8 cellular contexts compared by ENCODE assay signal in genomic region chr7:123865517-123866117, GRCh38. TPM values are rescaled to one million over a fixed set of nuclear protein-coding genes. Genes with fewer than 3 reads are reported as not detected.
DNase-seq lines count a peak whose midpoint lies in the region; ATAC-seq, FAIRE-seq and TF ChIP-seq lines count a peak whose summit lies in the region.

No MANE protein-coding gene starts in this region.

- H3K4me2 ChIP-seq in endothelial cell of umbilical vein (ENCODE audit: insufficient read depth, low read length), result peak overlapping the region; percentile 58

- POLR2A ChIA-PET in BJ (lab: Charles Lee) (no interaction called here), endothelial cell of umbilical vein (lab: Charles Lee) (no interaction called here)

- no peaks in the 10 kb centered on the region for H3K9me3 ChIP-seq in endothelial cell of umbilical vein (replicated peaks; ENCODE audit: control insufficient read depth, insufficient read depth, low read length)
- no peaks in the 10 kb centered on the region for H3K9me3 ChIP-seq in uterus

- H2AFZ ChIP-seq in endothelial cell of umbilical vein (ENCODE audit: low read depth, low read length), result no peak overlapping the region

- no TSS peak for BruUV-seq in endothelial cell of umbilical vein (replicated peaks; lab: Mats Ljungman, UMichigan)

- H3K9ac ChIP-seq in endothelial cell of umbilical vein (replicated peaks; ENCODE audit: extremely low read depth, insufficient read depth, low read length), result peak overlapping the region; percentile 42

- DNase-seq in BJ (ENCODE audit: low read depth), result peak; percentile 9
- peak; percentile 5 for DNase-seq in NCI-H1436 treated with DMSO at 0.1 percent for 48 hours (lab: John Stamatoyannopoulos, UW)
- peak; percentile 84 for DNase-seq in endothelial cell of umbilical vein (ENCODE audit: low read depth, low spot score)
- DNase-seq in mucosa of gallbladder (ENCODE audit: low spot score), result peak; percentile 62
- peak; percentile 24 to 57 for DNase-seq in uterus

- H3K27ac ChIP-seq in endothelial cell of umbilical vein (ENCODE audit: insufficient read depth, low read depth, low read length), result peak overlapping the region; percentile 34
- no peak overlapping the region for H3K27ac ChIP-seq in uterus

- no peaks in the 10 kb centered on the region for H3K79me2 ChIP-seq in endothelial cell of umbilical vein (ENCODE audit: control insufficient read depth, insufficient read depth, low read length)

- H3K9me1 ChIP-seq in endothelial cell of umbilical vein (replicated peaks; ENCODE audit: control insufficient read depth, extremely low read depth, insufficient read depth, low read length), result no peaks in the 10 kb centered on the region

- H4K20me1 ChIP-seq in endothelial cell of umbilical vein (replicated peaks; ENCODE audit: control insufficient read depth, extremely low read depth, insufficient read depth, low read length), result no peaks in the 10 kb centered on the region

- dilution Hi-C loops in endothelial cell of umbilical vein (cut with MboI; ENCODE audit: extremely low pct_ligation_motif_present, low sequenced_read_pairs), result no loop called here

- H3K4me3 ChIP-seq in BJ (ENCODE audit: low read depth, low read length), result no peak overlapping the region
- H3K4me3 ChIP-seq in WI38 (ENCODE audit: low read depth, low read length), result no peak overlapping the region
- H3K4me3 ChIP-seq in endothelial cell of umbilical vein (replicated peaks in 1 of 3; ENCODE audit: insufficient read depth in 1 of 3, low read depth in 1 of 3, low read length in 3 of 3), result no peak overlapping the region
- no peak overlapping the region for H3K4me3 ChIP-seq in uterus

- peak; percentile 62 for TF ChIP-seq CTCF in BJ (IDR thresholded peaks at IDR 0.05; ENCODE audit: insufficient read depth, low read depth, low read length)
- TF ChIP-seq CTCF in WI38 (IDR thresholded peaks at IDR 0.05; ENCODE audit: low read depth, low read length), result peak; percentile 39
- TF ChIP-seq CTCF in endothelial cell of umbilical vein (IDR thresholded peaks at IDR 0.05; ENCODE audit: extremely low read depth in 1 of 2, insufficient read depth in 1 of 2, low read depth in 1 of 2, low read length in 2 of 2), result peak; percentile 41 to 56
- TF ChIP-seq CTCF in uterus (IDR thresholded peaks at IDR 0.05), result peak; percentile 69 to 76 (median 73)

- no peaks in the 10 kb centered on the region for H3K36me3 ChIP-seq in BJ (ENCODE audit: control insufficient read depth, insufficient read depth, low read length)
- no peaks in the 10 kb centered on the region for H3K36me3 ChIP-seq in endothelial cell of umbilical vein (ENCODE audit: control insufficient read depth in 2 of 2, extremely low read depth in 1 of 2, insufficient read depth in 2 of 2, low read length in 2 of 2)
- H3K36me3 ChIP-seq in uterus, result no peaks in the 10 kb centered on the region

- ATAC-seq in GM18508 (IDR thresholded peaks at IDR 0.05; ENCODE audit: insufficient read depth, unreplicated experiment) (peak; percentile 88), HG02885 (IDR thresholded peaks at IDR 0.05; ENCODE audit: poor library complexity, unreplicated experiment) (peak; percentile 87)

- CTCF ChIA-PET in BJ (lab: Yijun Ruan, JAX), result interaction anchor here (0.7 to 3.5 kb wide), 27 partner anchors 9 to 371 kb away, joined by 3 to 23 read pairs (median 4); no protein-coding TSS in a partner anchor
- CTCF ChIA-PET in endothelial cell of umbilical vein (lab: Charles Lee), result interaction anchor here (0.6 to 4.1 kb wide), 39 partner anchors 8 to 1871 kb away, joined by 3 to 115 read pairs (median 4); partner anchors contain the start of genes HYAL4 and WASL

- H3K4me1 ChIP-seq in endothelial cell of umbilical vein (ENCODE audit: control insufficient read depth, extremely low read depth, insufficient read depth, low read length), result peaks cover 9% of the 10 kb centered on the region
- H3K4me1 ChIP-seq in uterus, result no peaks in the 10 kb centered on the region

- H3K27me3 ChIP-seq in BJ (ENCODE audit: control insufficient read depth, insufficient read depth, low read length), result peaks cover 2% of the 10 kb centered on the region; the same call in 1 of the 2 replicates
- H3K27me3 ChIP-seq in endothelial cell of umbilical vein (ENCODE audit: control insufficient read depth in 2 of 2, insufficient read depth in 2 of 2, low read length in 2 of 2), result no peaks in the 10 kb centered on the region
- H3K27me3 ChIP-seq in uterus, result no peaks in the 10 kb centered on the region

- FAIRE-seq in endothelial cell of umbilical vein (lab: Jason Lieb, UNC), result peak; percentile 90

- intact Hi-C loops in endothelial cell of umbilical vein (cut with micrococcal nuclease) (loop anchor here (1.0 to 5.0 kb wide), 7 partner anchors 67 to 922 kb away; partner anchors contain the start of gene WASL), uterus (cut with DNase I; ENCODE audit: low total_unique reads) (no loop called here)

- TF ChIP-seq POLR2A in endothelial cell of umbilical vein (IDR thresholded peaks at IDR 0.05; ENCODE audit: low read depth, low read length) (no peak), uterus (IDR thresholded peaks at IDR 0.05) (no peak)

TF ChIP-seq in endothelial cell of umbilical vein, 7 proteins besides CTCF, POLR2A, EP300 and RAD21:
- TF ChIP-seq EZH2 (IDR thresholded peaks at IDR 0.05; ENCODE audit: borderline replicate concordance, low read depth, low read length, severe bottlenecking) (no peak), JUN (IDR thresholded peaks at IDR 0.05; ENCODE audit: borderline replicate concordance, insufficient read depth, insufficient read length, low read depth) (no peak), FOS (IDR thresholded peaks at IDR 0.05; ENCODE audit: borderline replicate concordance, insufficient read depth, low read length) (no peak)

RNA-seq across cellular contexts. Expression of gene HYAL4, which starts 20.6 kb away (rescaled TPM):
- polyA plus RNA-seq in BJ (2011; rRNA removed) (not detected in 2 replicates), endothelial cell of umbilical vein (not detected in 2 replicates)
- polyA minus RNA-seq in BJ (2011; rRNA and poly(A)+ RNA removed), result not detected in 2 replicates
- total RNA-seq in endothelial cell of umbilical vein (not detected in 2 replicates), mucosa of gallbladder (not detected), uterus (not detected)
- polyA plus RNA-seq in endothelial cell of umbilical vein (2011; cell fraction: cytosol; rRNA removed), result not detected in 2 replicates
- polyA plus RNA-seq in endothelial cell of umbilical vein (2011; cell fraction: nucleus; rRNA removed), result not detected in 2 replicates
- 0.17 and 0.78 TPM in 2 replicates for polyA plus RNA-seq in endothelial cell of umbilical vein (2012)
- not detected in 2 replicates for polyA minus RNA-seq in endothelial cell of umbilical vein
- polyA minus RNA-seq in endothelial cell of umbilical vein (2011; cell fraction: cytosol; rRNA and poly(A)+ RNA removed), result not detected
- not detected in 2 replicates for polyA minus RNA-seq in endothelial cell of umbilical vein (2011; cell fraction: nucleus; rRNA and poly(A)+ RNA removed)

RNA-seq across cellular contexts. Expression of gene SPAM1, which starts 59.4 kb away (rescaled TPM):
- polyA plus RNA-seq in BJ (2011; rRNA removed), result not detected in 2 replicates
- not detected in 2 replicates for polyA minus RNA-seq in BJ (2011; rRNA and poly(A)+ RNA removed)
- total RNA-seq in endothelial cell of umbilical vein, result not detected in 2 replicates
- polyA plus RNA-seq in endothelial cell of umbilical vein, result not detected in 2 replicates
- polyA plus RNA-seq in endothelial cell of umbilical vein (2011; cell fraction: cytosol; rRNA removed), result not detected in 2 replicates
- polyA plus RNA-seq in endothelial cell of umbilical vein (2011; cell fraction: nucleus; rRNA removed), result not detected in 2 replicates
- not detected in 2 replicates for polyA plus RNA-seq in endothelial cell of umbilical vein (2012)
- not detected in 2 replicates for polyA minus RNA-seq in endothelial cell of umbilical vein
- not detected for polyA minus RNA-seq in endothelial cell of umbilical vein (2011; cell fraction: cytosol; rRNA and poly(A)+ RNA removed)
- not detected in 2 replicates for polyA minus RNA-seq in endothelial cell of umbilical vein (2011; cell fraction: nucleus; rRNA and poly(A)+ RNA removed)
- not detected for total RNA-seq in mucosa of gallbladder
- not detected for total RNA-seq in uterus

Comparison
In these comparisons a context has a peak if more than half of its experiments do, and no peak if none do; other contexts are left out.
1. DNase-seq: peak in every context shown above with its lines; median percentile 84 in endothelial cell of umbilical vein; 62 in mucosa of gallbladder; 40 in uterus; 9 in BJ; 5 in NCI-H1436 treated with DMSO at 0.1 percent for 48 hours.